In genomic region chr2:46296216-46296839, GRCh38 we compare ENCODE assay signal across 1 cellular context.
TF ChIP-seq lines count a peak whose summit lies in the region.

No MANE protein-coding gene starts in this region.

TF ChIP-seq in H1, 55 proteins besides CTCF, POLR2A, EP300 and RAD21 (continued from another document):
- TF ChIP-seq E2F6 (IDR thresholded peaks at IDR 0.05) (peak; percentile 97), EGR1 (IDR thresholded peaks at IDR 0.05; ENCODE audit: borderline replicate concordance, low read depth, low read length) (no peak), CTBP2 (IDR thresholded peaks at IDR 0.05; ENCODE audit: borderline replicate concordance, insufficient read depth, insufficient read length, low read length) (no peak), PHF8 (conservative IDR thresholded peaks at IDR 0.05; ENCODE audit: low read depth, low read length) (no peak), HDAC2 (IDR thresholded peaks at IDR 0.05; ENCODE audit: borderline replicate concordance in 1 of 2, low read depth in 2 of 2, low read length in 2 of 2) (0 out of 4 replicates have a peak, but pooled peaks of 1 of the 2 experiments have one; percentile 14), SP4 (IDR thresholded peaks at IDR 0.05; ENCODE audit: low read length) (no peak), CHD7 (IDR thresholded peaks at IDR 0.05; ENCODE audit: insufficient replicate concordance, low read length) (no peak), KDM1A (IDR thresholded peaks at IDR 0.05; ENCODE audit: borderline replicate concordance, low read length) (no peak), SIX5 (IDR thresholded peaks at IDR 0.05; ENCODE audit: low read depth, low read length) (no peak), RNF2 (IDR thresholded peaks at IDR 0.05; ENCODE audit: borderline replicate concordance, low read depth, low read length, missing control alignments, poor library complexity, severe bottlenecking) (no peak), TEAD4 (IDR thresholded peaks at IDR 0.05; ENCODE audit: low read depth, low read length) (no peak), JUN (IDR thresholded peaks at IDR 0.05; ENCODE audit: low read depth, low read length) (no peak), TBP (IDR thresholded peaks at IDR 0.05; ENCODE audit: low read depth, low read length) (no peak), SP1 (IDR thresholded peaks at IDR 0.05; ENCODE audit: low read depth, low read length) (no peak), ZNF274 (IDR thresholded peaks at IDR 0.05; ENCODE audit: borderline replicate concordance, extremely low read depth, low read length) (no peak), SIN3A (conservative IDR thresholded peaks at IDR 0.05 in 1 of 2, IDR thresholded peaks at IDR 0.05 in 1 of 2; ENCODE audit: low read depth in 1 of 2, low read length in 2 of 2) (no peak), MAFK (IDR thresholded peaks at IDR 0.05; ENCODE audit: low read depth, low read length) (no peak), ATF2 (IDR thresholded peaks at IDR 0.05; ENCODE audit: low read length) (no peak), NRF1 (IDR thresholded peaks at IDR 0.05; ENCODE audit: low read depth, low read length) (no peak), SAP30 (IDR thresholded peaks at IDR 0.05; ENCODE audit: insufficient read depth, insufficient replicate concordance, low read length) (no peak), RFX5 (IDR thresholded peaks at IDR 0.05; ENCODE audit: borderline replicate concordance, low read depth, low read length) (no peak), MAX (IDR thresholded peaks at IDR 0.05) (no peak), SRF (IDR thresholded peaks at IDR 0.05; ENCODE audit: low read depth, low read length) (no peak), EZH2 (IDR thresholded peaks at IDR 0.05; ENCODE audit: low read depth, low read length, severe bottlenecking) (peak; percentile 59), TAF7 (optimal IDR thresholded peaks at IDR 0.05; ENCODE audit: borderline replicate concordance, low read depth, low read length) (no peak)
